Comparison of ENCODE assay signal across 8 cellular contexts in genomic region chr5:111756701-111757581, GRCh38. TPM values are rescaled to one million over a fixed set of nuclear protein-coding genes. Genes with fewer than 3 reads are reported as not detected.
DNase-seq lines count a peak whose midpoint lies in the region; ATAC-seq lines count a peak whose summit lies in the region.

A gene with protein sequence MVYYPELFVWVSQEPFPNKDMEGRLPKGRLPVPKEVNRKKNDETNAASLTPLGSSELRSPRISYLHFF (minus strand): TSS chr5:111757194. CDS start chr5:111755772, 1,422 bp downstream.

- DNase-seq in NCI-H146 treated with DMSO at 0.1 percent for 48 hours (lab: John Stamatoyannopoulos, UW; ENCODE audit: unreplicated experiment) (peak; percentile 82), astrocyte of the hippocampus (ENCODE audit: low read depth, low spot score) (peak; percentile 98), hippocampal formation (lab: John Stamatoyannopoulos, UW) (peak; percentile 84 to 92), renal cortical epithelial cell (ENCODE audit: low read depth) (peak; percentile 92), D341Med (ENCODE audit: low spot score) (no peak)

- intact Hi-C loops in T-helper 1 cell treated with Interleukin-12 subunit alpha and Interleukin-12 subunit beta and Interleukin-4 antibody, amounts not matched to agents 30 ng/mL and 1 ng/mL, for 36 hours (cut with micrococcal nuclease), result loop anchor here (1.0 to 5.0 kb wide), 16 partner anchors 16 to 1220 kb away; partner anchors contain the start of genes DCP2, EPB41L4A, SLC25A46 and SRP19

- ATAC-seq in GM18499 (IDR thresholded peaks at IDR 0.05; ENCODE audit: insufficient read depth, unreplicated experiment) (peak; percentile 34), HG02938 (IDR thresholded peaks at IDR 0.05; ENCODE audit: unreplicated experiment) (peak; percentile 57)

RNA-seq across cellular contexts. Expression of the gene that starts here (rescaled TPM):
- total RNA-seq in T-helper 1 cell treated with Interleukin-12 subunit alpha and Interleukin-12 subunit beta and Interleukin-4 antibody, amounts not matched to agents 30 ng/mL and 1 ng/mL, for 36 hours, result 18.0 and 21.3 TPM in 2 replicates
- 50.5 and 85.8 TPM in 2 replicates for total RNA-seq in renal cortical epithelial cell
